Comparison of ENCODE assay signal across 24 cellular contexts in the genomic region with DNA sequence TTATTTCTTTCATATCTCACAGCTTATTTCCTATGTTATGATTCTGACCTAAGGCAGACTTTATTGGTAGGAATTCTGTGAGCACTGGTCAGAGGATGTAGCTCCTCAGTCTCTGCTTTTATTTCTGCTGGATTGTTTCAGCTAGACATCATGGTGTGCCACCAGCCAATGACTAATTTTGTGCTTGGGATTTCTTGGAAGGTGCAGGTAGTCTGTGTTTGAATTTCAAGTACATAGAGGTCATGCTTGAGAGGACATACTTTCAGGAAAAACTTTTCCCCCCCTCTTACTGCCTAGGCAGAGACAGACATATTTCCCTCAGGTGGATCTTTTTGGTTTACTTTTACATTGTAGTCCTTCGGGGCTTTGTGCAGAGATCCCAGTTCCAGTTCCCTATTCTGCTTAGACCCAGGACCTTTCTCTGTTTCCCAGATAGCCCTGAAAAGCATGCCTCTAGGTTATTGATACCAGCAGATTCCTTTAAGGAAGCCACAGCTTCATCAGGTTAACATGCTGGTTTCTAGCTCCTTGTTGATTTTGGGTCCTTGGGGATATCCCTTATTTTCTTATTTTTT. TPM values are rescaled to one million over a fixed set of nuclear protein-coding genes. Genes with fewer than 3 reads are reported as not detected.
DNase-seq lines count a peak whose midpoint lies in the region; ATAC-seq and TF ChIP-seq lines count a peak whose summit lies in the region.
"Had no signal": no experiment of that assay in that cellular context is flagged by ENCODE, and none has a peak within 500 bp of the region (broad histone marks: within the 10 kb centered on the region; RNA-seq: fewer than 3 reads in every experiment).

No MANE protein-coding gene starts in this region.

- H3K4me1 ChIP-seq in thyroid gland = peaks cover 5 to 7% of the 10 kb centered on the region in 2 donors
- H3K4me1 ChIP-seq: Caco-2, SJSA1 had no signal

- H3K4me1 Mint-ChIP-seq in activated T-cell treated with anti-CD3 and anti-CD28 coated beads, Interleukin-2, amount 50 U/mL, for 72 hours (ENCODE audit: low read depth) = no peaks in the 10 kb centered on the region

- no peaks in the 10 kb centered on the region for H3K27me3 Mint-ChIP-seq in activated T-cell treated with anti-CD3 and anti-CD28 coated beads, Interleukin-2, amount 50 U/mL, for 72 hours (ENCODE audit: low read depth)
- H3K27me3 Mint-ChIP-seq: B cell had no signal

- H3K4me3 Mint-ChIP-seq in activated T-cell treated with anti-CD3 and anti-CD28 coated beads, Interleukin-2, amount 50 U/mL, for 72 hours = no peak overlapping the region
- H3K4me3 Mint-ChIP-seq: B cell; CD8-positive, alpha-beta T cell had no signal

- H3K9ac ChIP-seq in SU-DHL-6 (ENCODE audit: low read length) = peak overlapping the region; percentile 40

- TF ChIP-seq CTCF in SU-DHL-6 (IDR thresholded peaks at IDR 0.05; ENCODE audit: insufficient read depth, low read length, poor library complexity, severe bottlenecking) (no peak), thyroid gland (IDR thresholded peaks at IDR 0.05) (no peak)

- no peak for ATAC-seq in activated T-cell treated with anti-CD3 and anti-CD28 coated beads, Interleukin-2, amount 50 U/mL, for 72 hours (replicated peaks in 1 of 2)
- ATAC-seq: CD8-positive, alpha-beta T cell; HepG2 had no signal

- intact Hi-C loops in thyroid gland (cut with DNase I) = no loop called here

- H3F3A ChIP-seq in SU-DHL-6 (ENCODE audit: insufficient read depth) = peaks cover 13% of the 10 kb centered on the region

- H3K36me3 ChIP-seq in SU-DHL-6 (ENCODE audit: low read length) = peaks cover 15% of the 10 kb centered on the region; the same call in 1 of the 2 replicates
- no peaks in the 10 kb centered on the region for H3K36me3 ChIP-seq in thyroid gland

- no peak overlapping the region for H2AFZ ChIP-seq in SU-DHL-6 (ENCODE audit: low read depth, low read length, severe bottlenecking)

- no peak for TF ChIP-seq POLR2A in thyroid gland (IDR thresholded peaks at IDR 0.05)

- no peaks in the 10 kb centered on the region for H3K27me3 ChIP-seq in SU-DHL-6 (ENCODE audit: low read length)
- no peaks in the 10 kb centered on the region for H3K27me3 ChIP-seq in thyroid gland
- H3K27me3 ChIP-seq: SJSA1 had no signal

- peaks cover 10 to 11% of the 10 kb centered on the region in 2 donors for H3K36me3 Mint-ChIP-seq in activated T-cell treated with anti-CD3 and anti-CD28 coated beads, Interleukin-2, amount 50 U/mL, for 72 hours (ENCODE audit: insufficient read depth in 2 of 2)

- H3K27ac Mint-ChIP-seq in activated T-cell treated with anti-CD3 and anti-CD28 coated beads, Interleukin-2, amount 50 U/mL, for 72 hours = peak overlapping the region; percentile 11
- H3K27ac Mint-ChIP-seq: B cell; CD8-positive, alpha-beta T cell had no signal

- peak overlapping the region; percentile 79 for H3K4me2 ChIP-seq in SU-DHL-6 (ENCODE audit: low read depth, low read length, poor library complexity, severe bottlenecking)

- no peak for DNase-seq in activated T-cell treated with anti-CD3 and anti-CD28 coated beads, Interleukin-2, amount 50 U/mL, for 72 hours
- DNase-seq in activated T-cell treated with anti-CD3 and anti-CD28 coated beads for 4 hours = no peak
- DNase-seq in kidney tubule cell (ENCODE audit: low spot score) = peak; percentile 82
- peak; percentile 4 to 17 for DNase-seq in thyroid gland
- no peak for DNase-seq in NCI-H1694 treated with DMSO at 0.1 percent for 48 hours (lab: John Stamatoyannopoulos, UW)
- no peak for DNase-seq in NK-92 treated with Interleukin-12 subunit alpha and Interleukin-12 subunit beta, amount 100 ng/mL, for 24 hours (lab: John Stamatoyannopoulos, UW)
- no peak for DNase-seq in foreskin melanocyte
- DNase-seq: Caco-2; CD8-positive, alpha-beta T cell; DMS79; GF-D8; H7; NCI-H2029 treated with DMSO at 0.1 percent for 48 hours; NCI-H446 treated with DMSO at 0.1 percent for 48 hours; NCI-H526; NCI-H82; Right ventricle myocardium superior; RPMI8226 had no signal

- no peaks in the 10 kb centered on the region for H3K79me2 ChIP-seq in SU-DHL-6 (ENCODE audit: insufficient read depth, low read length)

- H3K4me3 ChIP-seq in SU-DHL-6 (ENCODE audit: insufficient read depth, low read length, poor library complexity, severe bottlenecking) = no peak overlapping the region
- H3K4me3 ChIP-seq in thyroid gland (replicated peaks in 1 of 3) = no peak overlapping the region
- H3K4me3 ChIP-seq: SJSA1 had no signal

- H4K20me1 ChIP-seq in SU-DHL-6 (ENCODE audit: low read depth, low read length) = no peaks in the 10 kb centered on the region

- no peaks in the 10 kb centered on the region for H3K9me3 ChIP-seq in SU-DHL-6 (ENCODE audit: insufficient read depth, low read length)
- no peaks in the 10 kb centered on the region for H3K9me3 ChIP-seq in thyroid gland
- H3K9me3 ChIP-seq: Caco-2 had no signal

- H3K27ac ChIP-seq in SU-DHL-6 (ENCODE audit: low read depth, low read length) = peak overlapping the region; percentile 90
- no peak overlapping the region for H3K27ac ChIP-seq in thyroid gland
- H3K27ac ChIP-seq: 22Rv1, C4-2B, SJSA1 had no signal

- no peaks in the 10 kb centered on the region for H3K9me2 ChIP-seq in SU-DHL-6 (replicated peaks; ENCODE audit: insufficient read depth, low read length)

- WGBS in thyroid gland, 2 donors = 33 to 35% methylated on average over 1 of the region's 1 CpG

- H3K9me3 Mint-ChIP-seq in activated T-cell treated with anti-CD3 and anti-CD28 coated beads, Interleukin-2, amount 50 U/mL, for 72 hours = peaks cover 2 to 3% of the 10 kb centered on the region in 2 donors

RNA-seq across cellular contexts. Expression of a gene that starts 28.6 kb away (rescaled TPM):
- 1 to 10 TPM; 4.5 to 5.9 TPM for total RNA-seq in activated T-cell treated with anti-CD3 and anti-CD28 coated beads, Interleukin-2, amount 50 U/mL, for 72 hours
- total RNA-seq in thyroid gland = 10 to 100 TPM in 2 of 4 donors, 1 to 10 TPM in 2; 6.0 to 10.6 (median 8.3) TPM

RNA-seq across cellular contexts. Expression of a gene that starts 45.7 kb away (rescaled TPM):
- 10 to 100 TPM; 34.0 to 41.8 TPM for total RNA-seq in activated T-cell treated with anti-CD3 and anti-CD28 coated beads, Interleukin-2, amount 50 U/mL, for 72 hours
- total RNA-seq in thyroid gland = 100 to 1,000 TPM in 3 of 4 donors, 10 to 100 TPM in 1; 95.6 to 137 (median 111) TPM

Comparison
In these comparisons a context has a peak if more than half of its experiments do, and no peak if none do; other contexts are left out.
1. DNase-seq: peak in kidney tubule cell (single experiment) and thyroid gland (2 of 2); none in activated T-cell treated with anti-CD3 and anti-CD28 coated beads, Interleukin-2, amount 50 U/mL, for 72 hours (0 of 2), activated T-cell treated with anti-CD3 and anti-CD28 coated beads for 4 hours (single experiment), NCI-H1694 treated with DMSO at 0.1 percent for 48 hours (single experiment), NK-92 treated with Interleukin-12 subunit alpha and Interleukin-12 subunit beta, amount 100 ng/mL, for 24 hours (single experiment) and foreskin melanocyte (single experiment).